ENCODE assay signal across 9 cellular contexts in genomic region chr5:169945831-169946261, GRCh38. TPM values are rescaled to one million over a fixed set of nuclear protein-coding genes. Genes with fewer than 3 reads are reported as not detected.
DNase-seq lines count a peak whose midpoint lies in the region; ATAC-seq and TF ChIP-seq lines count a peak whose summit lies in the region.
"Had no signal": no experiment of that assay in that cellular context is flagged by ENCODE, and none has a peak within 500 bp of the region (broad histone marks: within the 10 kb centered on the region; RNA-seq: fewer than 3 reads in every experiment).

No MANE protein-coding gene starts in this region.

- CTCF ChIA-PET in IMR-90 (lab: Yijun Ruan, JAX) = interaction anchor here (0.6 to 2.2 kb wide), 5 partner anchors 9 to 1469 kb away, joined by 3 to 11 read pairs (median 4); partner anchors contain the start of gene INSYN2B

- peak overlapping the region; percentile 66 for H3K4me2 ChIP-seq in IMR-90 (ENCODE audit: low read depth, low read length)

- dilution Hi-C loops in IMR-90 (cut with HindIII; ENCODE audit: low sequenced_read_pairs, unreplicated experiment) = no loop called here

- peak overlapping the region; percentile 92 for H3K4ac ChIP-seq in IMR-90 (ENCODE audit: low read depth, low read length)

- no peak for TF ChIP-seq POLR2A in IMR-90 (IDR thresholded peaks at IDR 0.05; ENCODE audit: low read depth, low read length)

- peak overlapping the region; percentile 89 for H2AFZ ChIP-seq in IMR-90 (replicated peaks; ENCODE audit: low read length, poor library complexity)

- in situ Hi-C loops in IMR-90 (cut with MboI; ENCODE audit: low sequenced_read_pairs) = no loop called here
- in situ Hi-C loops in brain microvascular endothelial cell (cut with HindIII; ENCODE audit: low pct_ligation_motif_present, low sequenced_read_pairs) = no loop called here

- TF ChIP-seq CTCF in IMR-90 (conservative IDR thresholded peaks at IDR 0.05; ENCODE audit: low read depth, low read length) = no peak
- no peak for TF ChIP-seq CTCF in brain microvascular endothelial cell (IDR thresholded peaks at IDR 0.05; ENCODE audit: low read depth, low read length, missing control alignments)
- no peak for TF ChIP-seq CTCF in GM20000 (IDR thresholded peaks at IDR 0.05; ENCODE audit: extremely low read depth, missing control alignments)

- no peaks in the 10 kb centered on the region for H3K9me3 ChIP-seq in IMR-90 (ENCODE audit: control insufficient read depth, insufficient read depth, low read length)

- peaks cover 21% of the 10 kb centered on the region for H3K9me1 ChIP-seq in IMR-90 (ENCODE audit: insufficient read depth, low read length)

- ATAC-seq in IMR-90 (ENCODE audit: low read depth) (peak; percentile 95), GM18502 (IDR thresholded peaks at IDR 0.05; ENCODE audit: poor library complexity, unreplicated experiment) (no peak)

- BruUV-seq in IMR-90 (replicated peaks; lab: Mats Ljungman, UMichigan) = no TSS peak

- H3K18ac ChIP-seq in IMR-90 (ENCODE audit: low read depth, low read length) = peak overlapping the region; percentile 82

- H3K23ac ChIP-seq in IMR-90 (ENCODE audit: low read depth, low read length) = peak overlapping the region; percentile 66

- H4K20me1 ChIP-seq in IMR-90 (ENCODE audit: insufficient read depth, low read length) = no peaks in the 10 kb centered on the region

- H2AK9ac ChIP-seq in IMR-90 (replicated peaks; ENCODE audit: low read depth, low read length, poor library complexity) = peak overlapping the region; percentile 84

- peak overlapping the region; percentile 76; the same call in 1 of the 2 replicates for H2BK20ac ChIP-seq in IMR-90 (ENCODE audit: low read depth, low read length)

- POLR2A ChIA-PET in IMR-90 (lab: Charles Lee; ENCODE audit: unreplicated experiment) = interaction anchor here (0.9 to 1.0 kb wide), 2 partner anchors 11 to 25 kb away, joined by 3 to 4 read pairs; no protein-coding TSS in a partner anchor

- peak overlapping the region; percentile 81 for H4K5ac ChIP-seq in IMR-90 (ENCODE audit: low read depth, low read length)

- H3K79me1 ChIP-seq in IMR-90 (ENCODE audit: low read depth in 1 of 2, low read length in 2 of 2) = peaks cover 23 to 59% of the 10 kb centered on the region in 2 experiments; a peak in 3 of 4 replicates

- H3K27me3 ChIP-seq in IMR-90 (ENCODE audit: control insufficient read depth, insufficient read depth, low read length) = no peaks in the 10 kb centered on the region
- no peaks in the 10 kb centered on the region for H3K27me3 ChIP-seq in brain microvascular endothelial cell (replicated peaks)

- peak overlapping the region; percentile 26; the same call in 1 of the 3 replicates for H2BK15ac ChIP-seq in IMR-90 (ENCODE audit: low read depth, low read length)

- DNase-seq in IMR-90 (peak; percentile 95), brain microvascular endothelial cell (peak; percentile 67), islet precursor cell (peak; percentile 69), stromal cell of bone marrow (ENCODE audit: low read depth) (peak; percentile 92), SW 1271 (lab: John Stamatoyannopoulos, UW) (no peak), GM20000 (ENCODE audit: low spot score) (no peak)
- no peak for DNase-seq in activated CD8-positive, alpha-beta memory T cell treated with anti-CD3 and anti-CD28 coated beads, Interleukin-2, amount 50 U/mL, for 48 hours
- DNase-seq: activated CD4-positive, alpha-beta T cell treated with anti-CD3 and anti-CD28 coated beads, Interleukin-2, amount 50 U/mL, for 1 hour had no signal

- H2AK5ac ChIP-seq in IMR-90 (ENCODE audit: low read depth, low read length) = peak overlapping the region; percentile 39; the same call in 1 of the 2 replicates

- H3K27ac ChIP-seq in IMR-90 (ENCODE audit: insufficient read depth, low read length) (peak overlapping the region; percentile 91), brain microvascular endothelial cell (peak overlapping the region; percentile 10)

- H2BK120ac ChIP-seq in IMR-90 (ENCODE audit: low read depth, low read length) = peak overlapping the region; percentile 94

- H4K8ac ChIP-seq in IMR-90 (ENCODE audit: low read depth in 2 of 2, low read length in 2 of 2) = peak overlapping the region; percentile 40 to 87

- no CpG with 5 or more reads among the region's 3 CpGs for WGBS in IMR-90 (ENCODE audit: extremely low coverage in 2 of 2, insufficient read length in 1 of 2), 2 experiments

- intact Hi-C loops in IMR-90 (cut with micrococcal nuclease) = loop anchor here (10.0 kb wide), 1 partner anchor 141 kb away; no protein-coding TSS in a partner anchor

- peaks cover 14% of the 10 kb centered on the region for H3K4me1 ChIP-seq in IMR-90 (ENCODE audit: control insufficient read depth, insufficient read depth, low read length)

- peak overlapping the region; percentile 85 for H2BK5ac ChIP-seq in IMR-90 (ENCODE audit: low read depth, low read length, poor library complexity, severe bottlenecking)

- peak overlapping the region; percentile 60; the same call in 1 of the 2 replicates for H3K56ac ChIP-seq in IMR-90 (ENCODE audit: extremely low read depth, insufficient read depth, low read length)

- peak; percentile 23; the same call in 1 of the 2 replicates for TF ChIP-seq RAD21 in IMR-90 (IDR thresholded peaks at IDR 0.05; ENCODE audit: low read length)

- H3K14ac ChIP-seq in IMR-90 (replicated peaks; ENCODE audit: low read depth, low read length) = peak overlapping the region; percentile 91

- peak overlapping the region; percentile 2; the same call in 1 of the 2 replicates for H3K4me3 ChIP-seq in IMR-90 (ENCODE audit: insufficient read depth, low read depth, low read length)
- H3K4me3 ChIP-seq in brain microvascular endothelial cell (ENCODE audit: low read depth, low read length) = peak overlapping the region; percentile 15

- no peaks in the 10 kb centered on the region for H3K36me3 ChIP-seq in IMR-90 (ENCODE audit: control insufficient read depth, insufficient read depth, low read length)
- H3K36me3 ChIP-seq in brain microvascular endothelial cell (replicated peaks) = no peaks in the 10 kb centered on the region

- peak overlapping the region; percentile 85 for H4K91ac ChIP-seq in IMR-90 (ENCODE audit: insufficient read depth, low read depth, low read length)

- H3K9ac ChIP-seq in IMR-90 (ENCODE audit: low read depth, low read length) = peak overlapping the region; percentile 70

TF ChIP-seq in IMR-90, 13 proteins besides CTCF, POLR2A, EP300 and RAD21:
- TF ChIP-seq MXI1 (IDR thresholded peaks at IDR 0.05; ENCODE audit: borderline replicate concordance, low read depth, low read length) (no peak), SMC3 (IDR thresholded peaks at IDR 0.05; ENCODE audit: low read depth, low read length) (no peak), USF2 (IDR thresholded peaks at IDR 0.05; ENCODE audit: low read depth, low read length) (peak; percentile 27; the same call in 1 of the 2 replicates), RFX5 (IDR thresholded peaks at IDR 0.05; ENCODE audit: low read depth, low read length) (no peak), BHLHE40 (IDR thresholded peaks at IDR 0.05; ENCODE audit: low read depth, low read length) (peak; percentile 23; the same call in 1 of the 2 replicates), FOS (IDR thresholded peaks at IDR 0.05; ENCODE audit: low read depth, low read length) (no peak), MAFK (IDR thresholded peaks at IDR 0.05; ENCODE audit: low read depth, low read length) (no peak), ELK1 (IDR thresholded peaks at IDR 0.05; ENCODE audit: borderline replicate concordance, low read depth, low read length) (no peak), CHD1 (IDR thresholded peaks at IDR 0.05; ENCODE audit: low read depth, low read length) (no peak), RCOR1 (IDR thresholded peaks at IDR 0.05; ENCODE audit: insufficient replicate concordance, low read length) (no peak), CEBPB (IDR thresholded peaks at IDR 0.05; ENCODE audit: low read depth, low read length) (peak; percentile 79), NFE2L2 (IDR thresholded peaks at IDR 0.05; ENCODE audit: low read depth, low read length) (no peak), MAZ (IDR thresholded peaks at IDR 0.05; ENCODE audit: borderline replicate concordance, low read depth, low read length) (no peak; the same call in 1 of the 2 replicates)
TF ChIP-seq in IMR-90: peak in this region for 3.

RNA-seq across cellular contexts. Expression of gene INSYN2B, which starts 34.4 kb away (rescaled TPM):
- 33.5 and 43.6 TPM in 2 replicates for total RNA-seq in IMR-90 (2012; rRNA removed)
- polyA plus RNA-seq in IMR-90 (2012; rRNA removed) = 9.1 TPM in 2 replicates
- 2.8 TPM in 2 replicates for polyA plus RNA-seq in IMR-90 (2012; cell fraction: cytosol; rRNA removed)
- polyA plus RNA-seq in IMR-90 (2012; cell fraction: nucleus; rRNA removed; ENCODE audit: low replicate concordance) = 3.5 and 8.2 TPM in 2 replicates

Comparison
In these comparisons a context has a peak if more than half of its experiments do, and no peak if none do; other contexts are left out.
1. DNase-seq: peak in IMR-90 (single experiment), brain microvascular endothelial cell (single experiment), islet precursor cell (single experiment) and stromal cell of bone marrow (single experiment); none in activated CD8-positive, alpha-beta memory T cell treated with anti-CD3 and anti-CD28 coated beads, Interleukin-2, amount 50 U/mL, for 48 hours (single experiment), SW 1271 (0 of 2) and GM20000 (single experiment).